In genomic region chr12:113161415-113162016, GRCh38 we compare ENCODE assay signal across 6 cellular contexts. TPM values are rescaled to one million over a fixed set of nuclear protein-coding genes. Genes with fewer than 3 reads are reported as not detected.
DNase-seq lines count a peak whose midpoint lies in the region; ATAC-seq and FAIRE-seq lines count a peak whose summit lies in the region.

No MANE protein-coding gene starts in this region.

- H3K9me3 ChIP-seq in HUES64 (ENCODE audit: insufficient read depth, low read depth, low read length) (no peaks in the 10 kb centered on the region), small intestine (ENCODE audit: control insufficient read depth, low read depth) (no peaks in the 10 kb centered on the region)

- no peak for ATAC-seq in GM21723 (IDR thresholded peaks at IDR 0.05; ENCODE audit: unreplicated experiment)

- H3K36me3 ChIP-seq in HUES64 (ENCODE audit: insufficient read depth, low read length) (peaks cover 74% of the 10 kb centered on the region), small intestine (ENCODE audit: control insufficient read depth in 2 of 2, insufficient read depth in 2 of 2, low read length in 2 of 2) (peaks cover 29 to 30% of the 10 kb centered on the region in 2 donors)

- H3K4me1 ChIP-seq in HUES64 (ENCODE audit: insufficient read depth, low read length), result peaks cover 11% of the 10 kb centered on the region
- H3K4me1 ChIP-seq in small intestine (ENCODE audit: control insufficient read depth in 2 of 2, insufficient read depth in 1 of 2, low read depth in 1 of 2, low read length in 1 of 2), result no peaks in the 10 kb centered on the region

- peak overlapping the region; percentile 45; the same call in 1 of the 2 replicates for H3K27ac ChIP-seq in HUES64 (ENCODE audit: low read depth, low read length)
- H3K27ac ChIP-seq in small intestine (ENCODE audit: low read depth in 1 of 2, low read length in 1 of 2), result no peak overlapping the region

- H3K9ac ChIP-seq in HUES64 (ENCODE audit: low read depth, low read length), result no peak overlapping the region

- H3K4me3 ChIP-seq in HUES64 (ENCODE audit: low read length) (no peak overlapping the region; the same call in 1 of the 2 replicates), small intestine (ENCODE audit: low read depth in 1 of 2, low read length in 2 of 2) (no peak overlapping the region)

- H3K27me3 ChIP-seq in HUES64 (ENCODE audit: insufficient read depth, low read length), result no peaks in the 10 kb centered on the region
- H3K27me3 ChIP-seq in small intestine (ENCODE audit: control insufficient read depth in 2 of 2, insufficient read depth in 2 of 2, low read length in 2 of 2), result no peaks in the 10 kb centered on the region

- DNase-seq in COLO829 (ENCODE audit: low spot score) (peak; percentile 65), astrocyte of the hippocampus (ENCODE audit: low read depth, low spot score) (peak; percentile 60), small intestine (no peak), CD1c-positive myeloid dendritic cell (ENCODE audit: extremely low spot score) (no peak)

- WGBS in HUES64, result 17% methylated on average over 21 of the region's 26 CpGs
- WGBS in small intestine, 3 donors, result 74 to 83% (median 83%) methylated on average over 18 to 26 of the region's 26 CpGs

- FAIRE-seq in small intestine (lab: Jason Lieb, UNC), result no peak

RNA-seq across cellular contexts. Expression of gene CFAP73, which starts 12.0 kb away (rescaled TPM):
- polyA plus RNA-seq in HUES64 (2013, experiment 1 of 2), result not detected
- polyA plus RNA-seq in HUES64 (2013, experiment 2 of 2), result not detected
- polyA plus RNA-seq in small intestine, result under 1 TPM in 1 of 3 donors, not detected in 2; 0.19 TPM

RNA-seq across cellular contexts. Expression of gene DDX54, which starts 23.8 kb away (rescaled TPM):
- polyA plus RNA-seq in HUES64 (2013, experiment 1 of 2), result 46.2 TPM
- 43.0 TPM for polyA plus RNA-seq in HUES64 (2013, experiment 2 of 2)
- polyA plus RNA-seq in small intestine, result 10 to 100 TPM; 34.9 to 75.6 (median 49.4) TPM

RNA-seq across cellular contexts. Expression of gene RITA1, which starts 24.0 kb away (rescaled TPM):
- 21.8 TPM for polyA plus RNA-seq in HUES64 (2013, experiment 1 of 2)
- 22.6 TPM for polyA plus RNA-seq in HUES64 (2013, experiment 2 of 2)
- polyA plus RNA-seq in small intestine, result 10 to 100 TPM; 18.8 to 31.5 (median 20.5) TPM

RNA-seq across cellular contexts. Expression of gene RASAL1, which starts 26.0 kb away (rescaled TPM):
- polyA plus RNA-seq in HUES64 (2013, experiment 1 of 2), result 1.1 TPM
- 1.7 TPM for polyA plus RNA-seq in HUES64 (2013, experiment 2 of 2)
- polyA plus RNA-seq in small intestine, result under 1 TPM in 2 of 3 donors, not detected in 1; 0.16 to 0.81 TPM

RNA-seq across cellular contexts. Expression of gene TPCN1, which starts 59.7 kb away (rescaled TPM):
- 7.7 TPM for polyA plus RNA-seq in HUES64 (2013, experiment 1 of 2)
- polyA plus RNA-seq in HUES64 (2013, experiment 2 of 2), result 9.8 TPM
- 10 to 100 TPM; 12.2 to 40.0 (median 28.7) TPM for polyA plus RNA-seq in small intestine

Comparison
In these comparisons a context has a peak if more than half of its experiments do, and no peak if none do; other contexts are left out.
1. DNase-seq: peak in COLO829 (single experiment) and astrocyte of the hippocampus (single experiment); none in small intestine (single experiment) and CD1c-positive myeloid dendritic cell (single experiment).